In genomic region chr5:39149966-39150365, GRCh38 we compare ENCODE assay signal across 16 cellular contexts.
DNase-seq lines count a peak whose midpoint lies in the region; ATAC-seq, FAIRE-seq and TF ChIP-seq lines count a peak whose summit lies in the region.
"Had no signal": no experiment of that assay in that cellular context is flagged by ENCODE, and none has a peak within 500 bp of the region (broad histone marks: within the 10 kb centered on the region; RNA-seq: fewer than 3 reads in every experiment).

No MANE protein-coding gene starts in this region.

- TF ChIP-seq RAD21 in H1 (IDR thresholded peaks at IDR 0.05 in 1 of 2, conservative IDR thresholded peaks at IDR 0.05 in 1 of 2; ENCODE audit: low read depth in 2 of 2, low read length in 2 of 2): no peak

- no peak overlapping the region for H2BK12ac ChIP-seq in H1 (ENCODE audit: low read depth, low read length)

- H3K4me1 Mint-ChIP-seq in CD4-positive, alpha-beta T cell (ENCODE audit: low read depth): peaks cover 85% of the 10 kb centered on the region
- H3K4me1 Mint-ChIP-seq in WTC11: peaks cover 16% of the 10 kb centered on the region

- no peaks in the 10 kb centered on the region for H3K9me2 ChIP-seq in OCI-LY7 (ENCODE audit: insufficient read depth, low read length)

- no peaks in the 10 kb centered on the region for H3K23me2 ChIP-seq in H1 (ENCODE audit: low read depth, low read length)

- no peak for FAIRE-seq in H1 (lab: Jason Lieb, UNC)
- FAIRE-seq: endometrium, pancreas had no signal

- H3K27me3 Mint-ChIP-seq in CD4-positive, alpha-beta T cell: no peaks in the 10 kb centered on the region
- no peaks in the 10 kb centered on the region for H3K27me3 Mint-ChIP-seq in WTC11 (ENCODE audit: low read depth)

- H3K4me1 ChIP-seq in ACC112 (ENCODE audit: control insufficient read depth, insufficient read depth, low read length, unreplicated experiment) (peaks cover 3% of the 10 kb centered on the region), H1 (replicated peaks in 1 of 4; ENCODE audit: control insufficient read depth in 3 of 4, insufficient read depth in 4 of 4, low read length in 3 of 4) (0 out of 7 replicates have a peak, but pooled peaks cover 0 to 2% (median 0%) of the 10 kb centered on the region in 4 experiments), OCI-LY7 (ENCODE audit: insufficient read depth, low read length, poor library complexity, severe bottlenecking) (no peaks in the 10 kb centered on the region)
- H3K4me1 ChIP-seq: adrenal gland, pancreas had no signal

- H4K91ac ChIP-seq in H1 (replicated peaks; ENCODE audit: insufficient read length, low read length): no peak overlapping the region

- no peak overlapping the region for H4K8ac ChIP-seq in H1 (ENCODE audit: extremely low read depth, insufficient read depth, low read length)

- H3K4me2 ChIP-seq in H1 (ENCODE audit: insufficient read depth in 1 of 2, low read depth in 2 of 2, low read length in 2 of 2) (no peak overlapping the region), OCI-LY7 (ENCODE audit: low read length) (no peak overlapping the region)

- H3K18ac ChIP-seq in H1 (ENCODE audit: extremely low read depth, low read length): no peak overlapping the region

- H3K23ac ChIP-seq in H1 (ENCODE audit: insufficient read length): no peak overlapping the region

- H3K56ac ChIP-seq in H1 (replicated peaks; ENCODE audit: insufficient read length, low read depth, low read length): no peak overlapping the region

- H2BK5ac ChIP-seq in H1 (ENCODE audit: low read depth, low read length): no peak overlapping the region

- CTCF ChIA-PET in CD4-positive, alpha-beta T cell (lab: Charles Lee): interaction anchor here (0.7 to 0.9 kb wide), 4 partner anchors 38 to 134 kb away, joined by 3 to 4 read pairs (median 3); no protein-coding TSS in a partner anchor
- CTCF ChIA-PET in WTC11 (lab: Charles Lee) (interaction anchor here (1.0 kb wide), 2 partner anchors 67 to 275 kb away, joined by 3 to 4 read pairs; partner anchors contain the start of gene DAB2), H1 (lab: Charles Lee; ENCODE audit: partially characterized antibody) (interaction anchor here (1.1 kb wide), 2 partner anchors 16 to 130 kb away, joined by 3 read pairs; no protein-coding TSS in a partner anchor), OCI-LY7 (lab: Charles Lee; ENCODE audit: unreplicated experiment) (no interaction called here)

- H3K9me3 Mint-ChIP-seq in CD4-positive, alpha-beta T cell: no peaks in the 10 kb centered on the region
- 0 out of 2 replicates have a peak, but pooled peaks cover 6% of the 10 kb centered on the region for H3K9me3 Mint-ChIP-seq in WTC11

- POLR2A ChIA-PET in CD4-positive, alpha-beta T cell (lab: Charles Lee): interaction anchor here (0.6 to 12.8 kb wide), 4 partner anchors 27 to 133 kb away, joined by 3 to 141 read pairs (median 3); no protein-coding TSS in a partner anchor
- POLR2A ChIA-PET in WTC11 (lab: Charles Lee) (no interaction called here), H1 (lab: Charles Lee; ENCODE audit: partially characterized antibody) (no interaction called here), OCI-LY7 (lab: Charles Lee) (no interaction called here)

- H3K27ac ChIP-seq in ACC112 (ENCODE audit: low read depth, low read length) (no peak overlapping the region), H1 (ENCODE audit: low read depth, low read length) (no peak overlapping the region), OCI-LY7 (ENCODE audit: low read depth, low read length, poor library complexity, severe bottlenecking) (no peak overlapping the region)
- H3K27ac ChIP-seq in CD4-positive, alpha-beta T cell (ENCODE audit: low read depth, low read length): peak overlapping the region; percentile 61
- H3K27ac ChIP-seq: adrenal gland, pancreas, SK-N-MC had no signal

- intact Hi-C loops in CD4-positive, alpha-beta T cell (cut with DNase I, micrococcal nuclease): loop anchor here (1.0 to 5.0 kb wide), 9 partner anchors 21 to 397 kb away; no protein-coding TSS in a partner anchor
- intact Hi-C loops in OCI-LY7 (cut with micrococcal nuclease; ENCODE audit: unreplicated experiment): no loop called here

- H3K14ac ChIP-seq in H1 (ENCODE audit: insufficient read length): no peak overlapping the region

- no peak for DNase-seq in CD4-positive, alpha-beta T cell
- DNase-seq in WTC11 (ENCODE audit: low spot score) (no peak), H1 (ENCODE audit: low read depth in 1 of 2, low spot score in 2 of 2) (no peak), NCI-H526 (lab: John Stamatoyannopoulos, UW) (no peak), NCI-H2081 treated with DMSO at 0.1 percent for 48 hours (lab: John Stamatoyannopoulos, UW) (no peak), OCI-LY7 (ENCODE audit: low spot score) (no peak)
- DNase-seq: adrenal gland; mucosa of descending colon; NCI-H2029 treated with DMSO at 0.1 percent for 48 hours; NCI-H524; pancreas; stimulated activated CD4-positive, alpha-beta T cell treated with anti-CD3 and anti-CD28 coated beads, Interleukin-2, amount 100 ng/mL, for 48 hours had no signal

- no peak for TF ChIP-seq CTCF in CD4-positive, alpha-beta T cell (IDR thresholded peaks at IDR 0.05)
- TF ChIP-seq CTCF in WTC11 (IDR thresholded peaks at IDR 0.05) (no peak), H1 (IDR thresholded peaks at IDR 0.05; ENCODE audit: control extremely low read depth in 1 of 3, insufficient read depth in 1 of 3, low read depth in 1 of 3, low read length in 3 of 3) (no peak), OCI-LY7 (conservative IDR thresholded peaks at IDR 0.05; ENCODE audit: low read length) (no peak)

- no peak overlapping the region for H3K4me3 Mint-ChIP-seq in CD4-positive, alpha-beta T cell
- no peak overlapping the region for H3K4me3 Mint-ChIP-seq in WTC11

- H3K36me3 ChIP-seq in ACC112 (ENCODE audit: insufficient read depth, low read length) (no peaks in the 10 kb centered on the region), H1 (ENCODE audit: control insufficient read depth in 2 of 4, insufficient read depth in 4 of 4, low read length in 3 of 4) (no peaks in the 10 kb centered on the region), OCI-LY7 (ENCODE audit: insufficient read depth, low read length) (no peaks in the 10 kb centered on the region)
- H3K36me3 ChIP-seq: adrenal gland, pancreas had no signal

- H2BK15ac ChIP-seq in H1 (ENCODE audit: low read length): no peak overlapping the region

- no peak overlapping the region for H4K5ac ChIP-seq in H1 (ENCODE audit: insufficient read length, low read depth, low read length)

- ATAC-seq in CD4-positive, alpha-beta T cell (ENCODE audit: poor library complexity): no peak
- ATAC-seq in WTC11: no peak
- ATAC-seq: mucosa of descending colon, Panc1 had no signal

- no TSS peak for BruUV-seq in OCI-LY7 (replicated peaks; lab: Mats Ljungman, UMichigan)

- no peak overlapping the region for H2BK20ac ChIP-seq in H1 (ENCODE audit: low read length)

- H2AFZ ChIP-seq in ACC112 (ENCODE audit: low read length, unreplicated experiment) (peak overlapping the region; percentile 43), H1 (ENCODE audit: low read length) (peak overlapping the region; percentile 43; the same call in 1 of the 2 replicates), OCI-LY7 (ENCODE audit: low read length) (no peak overlapping the region)

- H3K27ac Mint-ChIP-seq in CD4-positive, alpha-beta T cell: peak overlapping the region; percentile 86
- no peak overlapping the region for H3K27ac Mint-ChIP-seq in WTC11

- no peak overlapping the region for H2BK120ac ChIP-seq in H1 (replicated peaks; ENCODE audit: low read depth, low read length)

- H3K79me2 ChIP-seq in ACC112 (ENCODE audit: control insufficient read depth, insufficient read depth, low read length, unreplicated experiment): no peaks in the 10 kb centered on the region
- H3K79me2 ChIP-seq in H1 (ENCODE audit: control insufficient read depth in 1 of 2, insufficient read depth in 2 of 2, low read length in 2 of 2): no peaks in the 10 kb centered on the region
- no peaks in the 10 kb centered on the region for H3K79me2 ChIP-seq in OCI-LY7 (ENCODE audit: insufficient read depth, low read depth, low read length)

- H4K20me1 ChIP-seq in H1 (replicated peaks in 1 of 2; ENCODE audit: control insufficient read depth in 1 of 2, insufficient read depth in 2 of 2, low read length in 2 of 2) (no peaks in the 10 kb centered on the region), OCI-LY7 (ENCODE audit: insufficient read depth, low read length) (no peaks in the 10 kb centered on the region)

- H3K79me1 ChIP-seq in H1 (ENCODE audit: low read depth, low read length): no peaks in the 10 kb centered on the region

- H3K9me3 ChIP-seq in CD4-positive, alpha-beta T cell (ENCODE audit: control insufficient read depth, low read length): no peaks in the 10 kb centered on the region
- no peaks in the 10 kb centered on the region for H3K9me3 ChIP-seq in H1 (ENCODE audit: insufficient read depth in 2 of 2, low read depth in 1 of 2, low read length in 1 of 2)
- H3K9me3 ChIP-seq in OCI-LY7 (ENCODE audit: low read length): no peaks in the 10 kb centered on the region
- H3K9me3 ChIP-seq: adrenal gland, mucosa of descending colon, pancreas had no signal

- TF ChIP-seq EP300 in H1 (IDR thresholded peaks at IDR 0.05; ENCODE audit: borderline replicate concordance in 1 of 2, low read depth in 2 of 2, low read length in 2 of 2): no peak

- H3K9ac ChIP-seq in H1 (replicated peaks in 1 of 4; ENCODE audit: extremely low read depth in 1 of 4, low read depth in 3 of 4, low read length in 3 of 4): no peak overlapping the region

- no peak for TF ChIP-seq POLR2A in H1 (IDR thresholded peaks at IDR 0.05; ENCODE audit: control extremely low read depth in 1 of 2, low read depth in 2 of 2, low read length in 2 of 2)

- no peak overlapping the region for H2AK5ac ChIP-seq in H1 (ENCODE audit: low read depth, low read length)

- peaks cover 82% of the 10 kb centered on the region for H3K36me3 Mint-ChIP-seq in CD4-positive, alpha-beta T cell (ENCODE audit: low read depth)
- no peaks in the 10 kb centered on the region for H3K36me3 Mint-ChIP-seq in WTC11

- no peak overlapping the region for H3K4me3 ChIP-seq in ACC112 (ENCODE audit: low read depth, low read length)
- no peak overlapping the region for H3K4me3 ChIP-seq in H1 (ENCODE audit: extremely low read depth in 1 of 4, insufficient read depth in 2 of 4, low read depth in 3 of 4, low read length in 4 of 4)
- no peak overlapping the region for H3K4me3 ChIP-seq in OCI-LY7 (ENCODE audit: low read depth, low read length, poor library complexity, severe bottlenecking)
- H3K4me3 ChIP-seq: adrenal gland, mucosa of descending colon, pancreas, SK-N-MC had no signal

- H3K27me3 ChIP-seq in ACC112 (ENCODE audit: insufficient read depth, low read length): no peaks in the 10 kb centered on the region
- H3K27me3 ChIP-seq in CD4-positive, alpha-beta T cell (ENCODE audit: control insufficient read depth, insufficient read depth, low read length): no peaks in the 10 kb centered on the region
- no peaks in the 10 kb centered on the region for H3K27me3 ChIP-seq in H1 (replicated peaks in 1 of 4; ENCODE audit: control insufficient read depth in 3 of 4, extremely low read depth in 1 of 4, insufficient read depth in 3 of 4, low read length in 3 of 4)
- H3K27me3 ChIP-seq: adrenal gland, pancreas had no signal

- WGBS in H1 (ENCODE audit: extremely low coverage in 1 of 2, insufficient coverage in 1 of 2, insufficient read length in 1 of 2, insufficient replicate concordance in 2 of 2, low coverage in 1 of 2, low lambda C conversion rate in 2 of 2, missing lambda C conversion rate in 1 of 2), 2 experiments: 84% methylated on average over 4 of the region's 4 CpGs; no CpG with 5 or more reads in 1 of the 2 experiments

- H3K4ac ChIP-seq in H1 (replicated peaks; ENCODE audit: insufficient read length, low read depth, low read length): no peak overlapping the region
